21 cellular contexts compared by ENCODE assay signal in the genomic region with DNA sequence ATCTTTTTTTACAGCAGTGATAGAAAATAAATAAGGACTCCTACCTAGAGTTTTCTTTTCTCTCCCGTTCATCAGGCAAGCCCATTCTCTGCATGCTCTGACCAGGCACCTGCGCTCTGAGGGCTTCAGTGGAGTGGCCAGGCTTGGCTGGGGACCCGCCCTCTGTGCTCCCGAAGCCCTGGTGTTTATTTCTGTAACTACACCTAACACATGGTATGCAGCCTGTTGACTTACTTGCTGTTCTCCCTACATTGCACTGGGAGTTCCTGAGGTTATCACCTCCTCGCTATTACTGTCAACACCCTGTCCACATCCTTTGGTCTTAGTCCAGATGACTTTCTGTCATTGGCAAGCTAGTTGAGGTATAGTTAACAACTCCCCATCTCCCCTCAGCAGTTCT.
A peak's percentile ranks its signal among the peaks of the same experiment; 100 is the strongest.
DNase-seq lines count a peak whose midpoint lies in the region; ATAC-seq, FAIRE-seq and TF ChIP-seq lines count a peak whose summit lies in the region.
"Had no signal": no experiment of that assay in that cellular context is flagged by ENCODE, and none has a peak within 500 bp of the region (broad histone marks: within the 10 kb centered on the region; RNA-seq: fewer than 3 reads in every experiment).

No MANE protein-coding gene starts in this region.

- H3K4me1 ChIP-seq in upper lobe of right lung (no peaks in the 10 kb centered on the region), kidney (ENCODE audit: control insufficient read depth in 1 of 2, insufficient read depth in 1 of 2, low read depth in 1 of 2, low read length in 2 of 2) (no peaks in the 10 kb centered on the region)
- H3K4me1 ChIP-seq: breast epithelium had no signal

- no peak overlapping the region for H3K4me3 Mint-ChIP-seq in stimulated activated naive CD8-positive, alpha-beta T cell treated with anti-CD3 and anti-CD28 coated beads, Interleukin-15, amount 100 ng/mL, for 72 hours
- H3K4me3 Mint-ChIP-seq in activated naive CD8-positive, alpha-beta T cell treated with anti-CD3 and anti-CD28 coated beads, Interleukin-2, amount 50 U/mL, for 24 hours = no peak overlapping the region
- H3K4me3 Mint-ChIP-seq: activated T-cell treated with anti-CD3 and anti-CD28 coated beads, Interleukin-2, amount 50 U/mL, for 72 hours; CD4-positive, CD25-positive, alpha-beta regulatory T cell; T-helper 1 cell treated with Interleukin-12 subunit alpha and Interleukin-12 subunit beta and Interleukin-4 antibody, amounts not matched to agents 30 μg/mL and 1 μg/mL, for 36 hours had no signal

- DNase-seq in stimulated activated naive CD8-positive, alpha-beta T cell treated with anti-CD3 and anti-CD28 coated beads, Interleukin-15, amount 100 ng/mL, for 72 hours = no peak
- DNase-seq in stimulated activated naive CD8-positive, alpha-beta T cell treated with anti-CD3 and anti-CD28 coated beads, Interleukin-15, Interleukin-2, amounts not matched to agents 100 U/mL and 50 U/mL, for 24 hours = no peak
- DNase-seq in activated naive CD8-positive, alpha-beta T cell treated with anti-CD3 and anti-CD28 coated beads, Interleukin-2, amount 50 U/mL, for 24 hours = no peak
- DNase-seq in iPS-NIHi7 (ENCODE audit: extremely low spot score) (peak; percentile 63), upper lobe of right lung (no peak), germinal center (ENCODE audit: low spot score) (no peak), kidney (no peak)
- DNase-seq: activated CD4-positive, alpha-beta T cell treated with anti-CD3 and anti-CD28 coated beads, Interleukin-2, amount 50 U/mL, for 48 hours; activated T-cell treated with anti-CD3 and anti-CD28 coated beads, Interleukin-2, amount 50 U/mL, for 72 hours; CD4-positive, CD25-positive, alpha-beta regulatory T cell; dermis blood vessel endothelial cell; left colon; NCI-H1092 treated with DMSO at 0.1 percent for 48 hours; NCI-H524 treated with DMSO at 0.1 percent for 48 hours; stimulated activated naive CD4-positive, alpha-beta T cell; tibial artery had no signal

- H3K27me3 Mint-ChIP-seq in stimulated activated naive CD8-positive, alpha-beta T cell treated with anti-CD3 and anti-CD28 coated beads, Interleukin-15, amount 100 ng/mL, for 72 hours = peaks cover 4% of the 10 kb centered on the region
- H3K27me3 Mint-ChIP-seq in activated naive CD8-positive, alpha-beta T cell treated with anti-CD3 and anti-CD28 coated beads, Interleukin-2, amount 50 U/mL, for 24 hours = peaks cover 6% of the 10 kb centered on the region

- H3K9ac ChIP-seq in kidney (ENCODE audit: low read length in 2 of 2) = no peak overlapping the region

- no peak for TF ChIP-seq CTCF in upper lobe of right lung (IDR thresholded peaks at IDR 0.05)
- TF ChIP-seq CTCF in kidney (IDR thresholded peaks at IDR 0.05; ENCODE audit: borderline replicate concordance, extremely low read depth, insufficient read depth) = no peak

- H3K9me3 ChIP-seq in upper lobe of right lung = no peaks in the 10 kb centered on the region
- no peaks in the 10 kb centered on the region for H3K9me3 ChIP-seq in kidney (ENCODE audit: control insufficient read depth in 1 of 2, low read length in 2 of 2)
- H3K9me3 ChIP-seq: breast epithelium, tibial artery had no signal

- no peaks in the 10 kb centered on the region for H3K36me3 ChIP-seq in upper lobe of right lung
- H3K36me3 ChIP-seq in kidney (ENCODE audit: control insufficient read depth in 1 of 2, insufficient read depth in 2 of 2, low read length in 2 of 2) = no peaks in the 10 kb centered on the region
- H3K36me3 ChIP-seq: breast epithelium, tibial artery had no signal

- peaks cover 11% of the 10 kb centered on the region for H3K4me1 Mint-ChIP-seq in stimulated activated naive CD8-positive, alpha-beta T cell treated with anti-CD3 and anti-CD28 coated beads, Interleukin-15, amount 100 ng/mL, for 72 hours
- H3K4me1 Mint-ChIP-seq in activated naive CD8-positive, alpha-beta T cell treated with anti-CD3 and anti-CD28 coated beads, Interleukin-2, amount 50 U/mL, for 24 hours = peaks cover 14% of the 10 kb centered on the region

- intact Hi-C loops in upper lobe of right lung (cut with DNase I) (no loop called here), kidney (cut with DNase I) (no loop called here)

- FAIRE-seq in kidney (lab: Jason Lieb, UNC) = no peak
- FAIRE-seq: HTR-8/SVneo had no signal

- no peaks in the 10 kb centered on the region for H3K36me3 Mint-ChIP-seq in activated naive CD8-positive, alpha-beta T cell treated with anti-CD3 and anti-CD28 coated beads, Interleukin-2, amount 50 U/mL, for 24 hours (ENCODE audit: low read depth)
- H3K36me3 Mint-ChIP-seq: CD4-positive, CD25-positive, alpha-beta regulatory T cell had no signal

- ATAC-seq in stimulated activated naive CD8-positive, alpha-beta T cell treated with anti-CD3 and anti-CD28 coated beads, Interleukin-15, amount 100 ng/mL, for 72 hours = peak; percentile 75
- ATAC-seq in stimulated activated naive CD8-positive, alpha-beta T cell treated with anti-CD3 and anti-CD28 coated beads, Interleukin-15, Interleukin-2, amounts not matched to agents 100 U/mL and 50 U/mL, for 24 hours = no peak
- peak; percentile 40 for ATAC-seq in activated naive CD8-positive, alpha-beta T cell treated with anti-CD3 and anti-CD28 coated beads, Interleukin-2, amount 50 U/mL, for 24 hours
- ATAC-seq in upper lobe of right lung = peak; percentile 55
- no peak for ATAC-seq in HG02571 (IDR thresholded peaks at IDR 0.05; ENCODE audit: unreplicated experiment)
- ATAC-seq: left colon, sciatic nerve had no signal

- no peaks in the 10 kb centered on the region for H3K27me3 ChIP-seq in upper lobe of right lung
- H3K27me3 ChIP-seq: breast epithelium, tibial artery had no signal

- no peak overlapping the region for H3K27ac Mint-ChIP-seq in stimulated activated naive CD8-positive, alpha-beta T cell treated with anti-CD3 and anti-CD28 coated beads, Interleukin-15, amount 100 ng/mL, for 72 hours
- no peak overlapping the region for H3K27ac Mint-ChIP-seq in activated naive CD8-positive, alpha-beta T cell treated with anti-CD3 and anti-CD28 coated beads, Interleukin-2, amount 50 U/mL, for 24 hours
- H3K27ac Mint-ChIP-seq: activated T-cell treated with anti-CD3 and anti-CD28 coated beads, Interleukin-2, amount 50 U/mL, for 72 hours; T-helper 1 cell treated with Interleukin-12 subunit alpha and Interleukin-12 subunit beta and Interleukin-4 antibody, amounts not matched to agents 30 μg/mL and 1 μg/mL, for 36 hours had no signal

- peaks cover 8 to 10% of the 10 kb centered on the region in 2 donors for H3K9me3 Mint-ChIP-seq in stimulated activated naive CD8-positive, alpha-beta T cell treated with anti-CD3 and anti-CD28 coated beads, Interleukin-15, amount 100 ng/mL, for 72 hours
- H3K9me3 Mint-ChIP-seq in activated naive CD8-positive, alpha-beta T cell treated with anti-CD3 and anti-CD28 coated beads, Interleukin-2, amount 50 U/mL, for 24 hours = peaks cover 10% of the 10 kb centered on the region
- H3K9me3 Mint-ChIP-seq: T-helper 1 cell treated with Interleukin-12 subunit alpha and Interleukin-12 subunit beta and Interleukin-4 antibody, amounts not matched to agents 30 μg/mL and 1 μg/mL, for 36 hours had no signal

- no peak overlapping the region for H3K27ac ChIP-seq in upper lobe of right lung
- no peak overlapping the region for H3K27ac ChIP-seq in kidney (ENCODE audit: low read depth in 2 of 2, low read length in 2 of 2)
- H3K27ac ChIP-seq: breast epithelium, tibial artery had no signal

- H3K4me3 ChIP-seq in upper lobe of right lung (no peak overlapping the region), kidney (ENCODE audit: low read length in 2 of 2) (no peak overlapping the region)
- H3K4me3 ChIP-seq: breast epithelium, tibial artery had no signal

Comparison
In these comparisons a context has a peak if more than half of its experiments do, and no peak if none do; other contexts are left out.
1. ATAC-seq: peak in stimulated activated naive CD8-positive, alpha-beta T cell treated with anti-CD3 and anti-CD28 coated beads, Interleukin-15, amount 100 ng/mL, for 72 hours (single experiment), activated naive CD8-positive, alpha-beta T cell treated with anti-CD3 and anti-CD28 coated beads, Interleukin-2, amount 50 U/mL, for 24 hours (single experiment) and upper lobe of right lung (single experiment); none in stimulated activated naive CD8-positive, alpha-beta T cell treated with anti-CD3 and anti-CD28 coated beads, Interleukin-15, Interleukin-2, amounts not matched to agents 100 U/mL and 50 U/mL, for 24 hours (single experiment) and HG02571 (single experiment).